1 cellular context compared by ENCODE assay signal in the genomic region with DNA sequence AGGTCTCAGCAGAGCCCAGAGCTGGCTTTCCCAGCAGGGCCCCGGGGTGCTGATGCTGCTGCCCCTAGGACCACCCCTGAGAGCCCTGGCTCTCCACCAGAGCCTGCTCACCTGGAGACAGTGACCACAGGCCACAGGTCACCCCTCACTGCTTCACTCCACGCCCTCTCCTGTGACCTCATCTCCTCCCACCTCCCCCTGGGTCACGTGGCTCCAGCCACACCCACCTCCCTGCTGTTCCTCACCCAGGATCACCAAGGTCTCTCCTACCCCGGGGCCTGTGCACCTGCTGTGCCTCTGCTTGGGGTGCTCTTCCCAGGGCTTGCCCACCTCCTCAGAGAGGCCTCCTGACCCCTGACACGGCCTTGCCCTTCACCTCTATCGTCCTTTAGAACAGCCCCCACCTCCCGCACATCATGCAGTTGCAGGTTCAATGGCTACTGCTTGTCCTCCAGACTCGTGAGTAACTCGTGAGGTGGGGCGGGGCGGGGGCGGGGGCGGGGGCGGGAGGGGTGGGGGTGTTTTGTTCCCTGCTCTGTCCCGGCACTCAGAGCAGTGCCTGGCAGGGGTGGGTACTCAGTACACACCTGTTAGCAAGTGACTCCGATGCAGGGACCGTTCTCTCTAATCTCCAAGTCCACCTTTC.
TF ChIP-seq lines count a peak whose summit lies in the region.

No MANE protein-coding gene starts in this region.

TF ChIP-seq in HepG2, 621 proteins besides CTCF, POLR2A, EP300 and RAD21 (continued from another document):
- TF ChIP-seq, protein P1, sequence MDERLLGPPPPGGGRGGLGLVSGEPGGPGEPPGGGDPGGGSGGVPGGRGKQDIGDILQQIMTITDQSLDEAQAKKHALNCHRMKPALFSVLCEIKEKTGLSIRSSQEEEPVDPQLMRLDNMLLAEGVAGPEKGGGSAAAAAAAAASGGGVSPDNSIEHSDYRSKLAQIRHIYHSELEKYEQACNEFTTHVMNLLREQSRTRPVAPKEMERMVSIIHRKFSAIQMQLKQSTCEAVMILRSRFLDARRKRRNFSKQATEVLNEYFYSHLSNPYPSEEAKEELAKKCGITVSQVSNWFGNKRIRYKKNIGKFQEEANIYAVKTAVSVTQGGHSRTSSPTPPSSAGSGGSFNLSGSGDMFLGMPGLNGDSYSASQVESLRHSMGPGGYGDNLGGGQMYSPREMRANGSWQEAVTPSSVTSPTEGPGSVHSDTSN (CRISPR knock-in tag; IDR thresholded peaks at IDR 0.05) = no peak
